Comparison of ENCODE assay signal across 24 cellular contexts in genomic region chrX:130264573-130264972, GRCh38. TPM values are rescaled to one million over a fixed set of nuclear protein-coding genes. Genes with fewer than 3 reads are reported as not detected.
A peak's percentile ranks its signal among the peaks of the same experiment; 100 is the strongest.
DNase-seq lines count a peak whose midpoint lies in the region; TF ChIP-seq lines count a peak whose summit lies in the region.
"Had no signal": no experiment of that assay in that cellular context is flagged by ENCODE, and none has a peak within 500 bp of the region (broad histone marks: within the 10 kb centered on the region; RNA-seq: fewer than 3 reads in every experiment).

No MANE protein-coding gene starts in this region.

- H3K9me3 ChIP-seq in adipocyte (ENCODE audit: control insufficient read depth, low read length): no peaks in the 10 kb centered on the region
- H3K9me3 ChIP-seq: suprapubic skin had no signal

- H3K27ac Mint-ChIP-seq in type B pancreatic cell: no peak overlapping the region
- H3K27ac Mint-ChIP-seq: activated T-helper 1 cell treated with anti-CD3 and anti-CD28 coated beads, Interleukin-12 subunit alpha, Interleukin-12 subunit beta, Interleukin-2, Interleukin-4 antibody, amounts not matched to agents 30 ng/mL and 10 ng/mL and 1 ng/mL, durations not matched to agents 14 hours and 24 hours and 36 hours; CD14-positive monocyte; HFFc6; naive B cell had no signal

- H3K4me3 Mint-ChIP-seq in type B pancreatic cell: no peak overlapping the region
- H3K4me3 Mint-ChIP-seq: activated T-helper 1 cell treated with anti-CD3 and anti-CD28 coated beads, Interleukin-12 subunit alpha, Interleukin-12 subunit beta, Interleukin-2, Interleukin-4 antibody, amounts not matched to agents 30 ng/mL and 10 ng/mL and 1 ng/mL, durations not matched to agents 14 hours and 24 hours and 36 hours; CD14-positive monocyte; HFFc6; naive B cell had no signal

- no peaks in the 10 kb centered on the region for H3K4me1 Mint-ChIP-seq in type B pancreatic cell (ENCODE audit: unreplicated experiment)

- DNase-seq in ACHN (peak; percentile 10), adipocyte (ENCODE audit: low read depth) (peak; percentile 51), fibroblast of villous mesenchyme (ENCODE audit: low read depth) (peak; percentile 32), NCI-H146 (lab: John Stamatoyannopoulos, UW) (no peak), midbrain (lab: John Stamatoyannopoulos, UW) (no peak), NCI-H524 treated with DMSO at 0.1 percent for 48 hours (lab: John Stamatoyannopoulos, UW) (no peak), type B pancreatic cell (ENCODE audit: extremely low spot score, unreplicated experiment) (no peak)
- DNase-seq: activated CD4-positive, alpha-beta T cell treated with anti-CD3 and anti-CD28 coated beads, Interleukin-2, amount 50 U/mL, for 1 hour; activated naive CD4-positive, alpha-beta T cell treated with anti-CD3 and anti-CD28 coated beads, Interleukin-2, amount 50 U/mL, for 16 hours; aorta; central memory CD4-positive, alpha-beta T cell; dorsolateral prefrontal cortex; HFFc6; KBM-7; mesenchymal stem cell; naive B cell; NCI-H1694 treated with DMSO at 0.1 percent for 48 hours; NCI-H2171 treated with DMSO at 0.1 percent for 48 hours; NCI-H524 had no signal

- no peaks in the 10 kb centered on the region for H3K27me3 Mint-ChIP-seq in type B pancreatic cell
- H3K27me3 Mint-ChIP-seq: naive B cell had no signal

- no peaks in the 10 kb centered on the region for H4K20me1 ChIP-seq in KMS-11 (ENCODE audit: insufficient read depth)

- peak overlapping the region; percentile 19; the same call in 1 of the 2 replicates for H3K27ac ChIP-seq in KMS-11
- H3K27ac ChIP-seq: dorsolateral prefrontal cortex, suprapubic skin, VCaP had no signal

- H3K27me3 ChIP-seq in KMS-11 (ENCODE audit: insufficient read depth, low read depth) (no peaks in the 10 kb centered on the region), adipocyte (replicated peaks; ENCODE audit: control insufficient read depth, insufficient read depth, low read length) (no peaks in the 10 kb centered on the region)
- H3K27me3 ChIP-seq: suprapubic skin had no signal

- H3K4me3 ChIP-seq in KMS-11 (IDR thresholded peaks at IDR 0.05; ENCODE audit: insufficient read depth, low read depth, low read length) (no peak overlapping the region), adipocyte (ENCODE audit: low read length) (no peak overlapping the region), fibroblast of villous mesenchyme (ENCODE audit: low read depth, low read length) (no peak overlapping the region)
- H3K4me3 ChIP-seq: dorsolateral prefrontal cortex, suprapubic skin had no signal

- H3K9ac ChIP-seq in KMS-11 (no peak overlapping the region), adipocyte (ENCODE audit: low read length) (no peak overlapping the region)

- peak overlapping the region; percentile 97; the same call in 1 of the 2 replicates for H3K4me2 ChIP-seq in KMS-11

- H3K36me3 ChIP-seq in KMS-11 (ENCODE audit: insufficient read depth): no peaks in the 10 kb centered on the region
- H3K36me3 ChIP-seq in adipocyte (ENCODE audit: control insufficient read depth, insufficient read depth, low read length, severe bottlenecking): no peaks in the 10 kb centered on the region
- H3K36me3 ChIP-seq: suprapubic skin had no signal

- peaks cover 8% of the 10 kb centered on the region for H3K36me3 Mint-ChIP-seq in type B pancreatic cell
- H3K36me3 Mint-ChIP-seq: CD14-positive monocyte had no signal

- H3K9me3 Mint-ChIP-seq in type B pancreatic cell: no peaks in the 10 kb centered on the region
- H3K9me3 Mint-ChIP-seq: activated T-helper 1 cell treated with anti-CD3 and anti-CD28 coated beads, Interleukin-12 subunit alpha, Interleukin-12 subunit beta, Interleukin-2, Interleukin-4 antibody, amounts not matched to agents 30 ng/mL and 10 ng/mL and 1 ng/mL, durations not matched to agents 14 hours and 24 hours and 36 hours; HFFc6 had no signal

- peaks cover 36% of the 10 kb centered on the region for H3K79me2 ChIP-seq in KMS-11 (ENCODE audit: insufficient read depth, low read depth)

- no peak overlapping the region for H2AFZ ChIP-seq in KMS-11 (ENCODE audit: low read depth)

- in situ Hi-C loops in ACHN (cut with HindIII; ENCODE audit: low pct_ligation_motif_present, low pct_unique_long_range_greater_than_20kb, low sequenced_read_pairs): no loop called here

- TF ChIP-seq CTCF in KMS-11 (conservative IDR thresholded peaks at IDR 0.05; ENCODE audit: low read depth, low read length) (no peak), fibroblast of villous mesenchyme (IDR thresholded peaks at IDR 0.05; ENCODE audit: insufficient read depth, low read depth, low read length) (no peak), type B pancreatic cell (conservative IDR thresholded peaks at IDR 0.05) (no peak)

- H3K4me1 ChIP-seq in KMS-11 (ENCODE audit: low read depth, poor library complexity, severe bottlenecking): peaks cover 29% of the 10 kb centered on the region
- peaks cover 8% of the 10 kb centered on the region for H3K4me1 ChIP-seq in adipocyte (ENCODE audit: control insufficient read depth, insufficient read depth, low read length)

RNA-seq across cellular contexts. Expression of gene ZNF280C, which starts 4.1 kb away (rescaled TPM):
- total RNA-seq in fibroblast of villous mesenchyme (7.1 and 12.1 TPM in 2 replicates), type B pancreatic cell (ENCODE audit: low replicate concordance) (6.4 and 13.2 TPM in 2 replicates)

Comparison
In these comparisons a context has a peak if more than half of its experiments do, and no peak if none do; other contexts are left out.
1. DNase-seq: peak in ACHN (single experiment), adipocyte (single experiment) and fibroblast of villous mesenchyme (single experiment); none in NCI-H146 (single experiment), midbrain (single experiment), NCI-H524 treated with DMSO at 0.1 percent for 48 hours (single experiment) and type B pancreatic cell (single experiment).